7 cellular contexts compared by ENCODE assay signal in the genomic region with DNA sequence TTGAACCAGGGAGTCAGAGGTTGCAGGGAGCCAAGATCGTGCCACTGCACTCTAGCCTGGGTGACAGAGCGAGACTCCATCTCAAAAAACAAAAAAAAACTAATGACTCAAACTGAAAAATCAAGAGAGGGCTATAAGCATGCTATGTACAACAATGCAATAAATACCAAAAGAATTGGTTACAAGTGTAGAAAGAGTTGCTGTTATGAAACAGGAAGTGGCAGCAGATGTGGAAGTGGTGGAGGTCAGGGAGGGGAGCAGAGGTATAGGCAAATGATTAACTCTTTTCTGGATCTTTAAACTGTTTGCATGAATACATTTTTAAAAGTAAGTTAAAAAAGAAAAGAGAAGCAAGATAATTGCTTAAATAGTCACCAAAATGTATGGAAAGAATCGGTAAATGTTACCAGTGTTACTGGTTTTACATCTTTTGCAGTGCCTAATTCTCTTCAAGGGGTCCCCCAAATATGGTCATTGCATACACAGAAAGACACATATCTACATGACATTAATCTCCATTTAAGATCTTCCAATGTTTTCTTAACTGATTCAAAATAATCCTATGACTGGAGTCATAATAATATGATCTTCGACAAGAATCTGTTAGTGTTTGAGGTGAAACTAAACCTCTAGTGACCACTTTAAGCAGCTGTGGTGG.
DNase-seq lines count a peak whose midpoint lies in the region; ATAC-seq and TF ChIP-seq lines count a peak whose summit lies in the region.

No MANE protein-coding gene starts in this region.

- H3K36me3 ChIP-seq in HEK293 (ENCODE audit: control insufficient read depth in 2 of 2, insufficient read depth in 1 of 2, low read length in 2 of 2) (no peaks in the 10 kb centered on the region), Loucy (ENCODE audit: insufficient read depth, low read length) (no peaks in the 10 kb centered on the region)

- no peaks in the 10 kb centered on the region for H3K9me2 ChIP-seq in Loucy (replicated peaks; ENCODE audit: low read depth, low read length)

- ATAC-seq in GM18861 (IDR thresholded peaks at IDR 0.05; ENCODE audit: unreplicated experiment) = peak; percentile 100

- DNase-seq in fibroblast of peridontal ligament (ENCODE audit: extremely low read depth) = peak; percentile 18
- DNase-seq in Ammon's horn (ENCODE audit: low spot score) = no peak
- no peak for DNase-seq in DMS153 (lab: John Stamatoyannopoulos, UW)
- no peak for DNase-seq in NCI-H1694 treated with DMSO at 0.1 percent for 48 hours (lab: John Stamatoyannopoulos, UW)

- H3K9me3 ChIP-seq in HEK293 (ENCODE audit: control insufficient read depth, insufficient read depth, low read depth, low read length) = no peaks in the 10 kb centered on the region
- no peaks in the 10 kb centered on the region for H3K9me3 ChIP-seq in Loucy (ENCODE audit: insufficient read depth, low read depth, low read length)

- H3K9ac ChIP-seq in Loucy (ENCODE audit: low read depth, low read length, poor library complexity, severe bottlenecking) = peak overlapping the region; percentile 31

- H4K20me1 ChIP-seq in Loucy (ENCODE audit: insufficient read depth, low read length, poor library complexity, severe bottlenecking) = no peaks in the 10 kb centered on the region

- H2AFZ ChIP-seq in Loucy (ENCODE audit: low read length) = peak overlapping the region; percentile 50; the same call in 1 of the 2 replicates

- H3K4me1 ChIP-seq in HEK293 (ENCODE audit: control insufficient read depth, insufficient read depth, low read length) = no peaks in the 10 kb centered on the region
- H3K4me1 ChIP-seq in Loucy (ENCODE audit: insufficient read depth, low read length, poor library complexity, severe bottlenecking) = peaks cover 32% of the 10 kb centered on the region

- TF ChIP-seq CTCF in HEK293 (tag by site-specific recombination; IDR thresholded peaks at IDR 0.05) = no peak
- TF ChIP-seq CTCF in Loucy (conservative IDR thresholded peaks at IDR 0.05; ENCODE audit: low read length) = no peak

- H3F3A ChIP-seq in Loucy (ENCODE audit: low read depth) = no peaks in the 10 kb centered on the region

- H3K27ac ChIP-seq in HEK293 (ENCODE audit: extremely low read depth, low read depth, low read length) = no peak overlapping the region

- CTCF ChIA-PET in HEK293 (lab: Yijun Ruan, JAX) = no interaction called here

- H3K4me2 ChIP-seq in Loucy (ENCODE audit: low read depth, low read length, poor library complexity, severe bottlenecking) = peak overlapping the region; percentile 50

- no peak overlapping the region for H3K4me3 ChIP-seq in HEK293 (ENCODE audit: low read depth, low read length)
- peak overlapping the region; percentile 36 for H3K4me3 ChIP-seq in Loucy (ENCODE audit: low read length, poor library complexity, severe bottlenecking)

- H3K27me3 ChIP-seq in Loucy (ENCODE audit: insufficient read depth, low read length, poor library complexity, severe bottlenecking) = no peaks in the 10 kb centered on the region

- POLR2A ChIA-PET in HEK293 (lab: Yijun Ruan, JAX) = no interaction called here

- no peaks in the 10 kb centered on the region for H3K79me2 ChIP-seq in Loucy (ENCODE audit: insufficient read depth, low read length)

TF ChIP-seq in HEK293, 187 proteins besides CTCF, POLR2A, EP300 and RAD21:
- TF ChIP-seq, protein P1, sequence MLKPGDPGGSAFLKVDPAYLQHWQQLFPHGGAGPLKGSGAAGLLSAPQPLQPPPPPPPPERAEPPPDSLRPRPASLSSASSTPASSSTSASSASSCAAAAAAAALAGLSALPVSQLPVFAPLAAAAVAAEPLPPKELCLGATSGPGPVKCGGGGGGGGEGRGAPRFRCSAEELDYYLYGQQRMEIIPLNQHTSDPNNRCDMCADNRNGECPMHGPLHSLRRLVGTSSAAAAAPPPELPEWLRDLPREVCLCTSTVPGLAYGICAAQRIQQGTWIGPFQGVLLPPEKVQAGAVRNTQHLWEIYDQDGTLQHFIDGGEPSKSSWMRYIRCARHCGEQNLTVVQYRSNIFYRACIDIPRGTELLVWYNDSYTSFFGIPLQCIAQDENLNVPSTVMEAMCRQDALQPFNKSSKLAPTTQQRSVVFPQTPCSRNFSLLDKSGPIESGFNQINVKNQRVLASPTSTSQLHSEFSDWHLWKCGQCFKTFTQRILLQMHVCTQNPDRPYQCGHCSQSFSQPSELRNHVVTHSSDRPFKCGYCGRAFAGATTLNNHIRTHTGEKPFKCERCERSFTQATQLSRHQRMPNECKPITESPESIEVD (tag by site-specific recombination; IDR thresholded peaks at IDR 0.05) = peak; percentile 11; the same call in 1 of the 2 replicates
- no peak for TF ChIP-seq ZNF843 (tag by site-specific recombination; IDR thresholded peaks at IDR 0.05)
